In genomic region chr9:96022445-96023031, GRCh38 we compare ENCODE assay signal across 9 cellular contexts.
A peak's percentile ranks its signal among the peaks of the same experiment; 100 is the strongest.
DNase-seq lines count a peak whose midpoint lies in the region; ATAC-seq lines count a peak whose summit lies in the region.
"Had no signal": no experiment of that assay in that cellular context is flagged by ENCODE, and none has a peak within 500 bp of the region (broad histone marks: within the 10 kb centered on the region; RNA-seq: fewer than 3 reads in every experiment).

No MANE protein-coding gene starts in this region.

- peaks cover 53% of the 10 kb centered on the region for H4K20me1 ChIP-seq in BLaER1

- H3K4me3 Mint-ChIP-seq in central memory CD8-positive, alpha-beta T cell: peak overlapping the region; percentile 84

- ATAC-seq in central memory CD8-positive, alpha-beta T cell (replicated peaks; ENCODE audit: extremely low read depth, poor library complexity, severe bottlenecking): no peak
- no peak for ATAC-seq in GM21390 (IDR thresholded peaks at IDR 0.05; ENCODE audit: unreplicated experiment)
- no peak for ATAC-seq in HG02571 (IDR thresholded peaks at IDR 0.05; ENCODE audit: unreplicated experiment)

- H3K4me3 ChIP-seq in BLaER1: peak overlapping the region; percentile 67
- no peak overlapping the region for H3K4me3 ChIP-seq in mucosa of stomach (ENCODE audit: low read length)

- peaks cover 9% of the 10 kb centered on the region for H3K36me3 Mint-ChIP-seq in central memory CD8-positive, alpha-beta T cell (ENCODE audit: insufficient read depth)

- H3K4me1 ChIP-seq in BLaER1 (peaks cover 26% of the 10 kb centered on the region), mucosa of stomach (ENCODE audit: control insufficient read depth, insufficient read depth, low read length) (peaks cover 13% of the 10 kb centered on the region)

- peaks cover 6% of the 10 kb centered on the region for H3K9me3 Mint-ChIP-seq in central memory CD8-positive, alpha-beta T cell

- no peak overlapping the region for H3K27ac ChIP-seq in BLaER1
- H3K27ac ChIP-seq: KMS-11 had no signal

- peaks cover 70% of the 10 kb centered on the region for H3K27me3 Mint-ChIP-seq in central memory CD8-positive, alpha-beta T cell

- H3K27ac Mint-ChIP-seq in central memory CD8-positive, alpha-beta T cell (ENCODE audit: low read depth): peak overlapping the region; percentile 96

- peak overlapping the region; percentile 97 for H3K4me2 ChIP-seq in BLaER1
- H3K4me2 ChIP-seq: KMS-11 had no signal

- H3K9me3 ChIP-seq in BLaER1: peaks cover 24% of the 10 kb centered on the region
- H3K9me3 ChIP-seq in mucosa of stomach (ENCODE audit: control insufficient read depth, low read length): no peaks in the 10 kb centered on the region

- DNase-seq in NCI-H2029 (lab: John Stamatoyannopoulos, UW) (peak; percentile 79), cerebellar nuclear complex (lab: John Stamatoyannopoulos, UW) (no peak)
- no peak for DNase-seq in central memory CD8-positive, alpha-beta T cell (ENCODE audit: low spot score in 2 of 2)
- no peak for DNase-seq in effector CD4-positive, alpha-beta T cell

- H3K27me3 ChIP-seq in BLaER1 (peaks cover 92% of the 10 kb centered on the region), mucosa of stomach (ENCODE audit: control insufficient read depth, insufficient read depth, low read length) (peaks cover 56% of the 10 kb centered on the region)

- H3K36me3 ChIP-seq in BLaER1 (peaks cover under 1% of the 10 kb centered on the region; the same call in 1 of the 2 replicates), mucosa of stomach (ENCODE audit: control insufficient read depth, insufficient read depth, low read length) (no peaks in the 10 kb centered on the region)

- H3K4me1 Mint-ChIP-seq in central memory CD8-positive, alpha-beta T cell: peaks cover 61% of the 10 kb centered on the region

- H3K9ac ChIP-seq in BLaER1: no peak overlapping the region
- peak overlapping the region; percentile 22 for H3K9ac ChIP-seq in mucosa of stomach (ENCODE audit: low read length)
- H3K9ac ChIP-seq: KMS-11 had no signal
